14 cellular contexts compared by ENCODE assay signal in genomic region chr11:34653031-34653430, GRCh38. TPM values are rescaled to one million over a fixed set of nuclear protein-coding genes. Genes with fewer than 3 reads are reported as not detected.
DNase-seq lines count a peak whose midpoint lies in the region; ATAC-seq and TF ChIP-seq lines count a peak whose summit lies in the region.
"Had no signal": no experiment of that assay in that cellular context is flagged by ENCODE, and none has a peak within 500 bp of the region (broad histone marks: within the 10 kb centered on the region; RNA-seq: fewer than 3 reads in every experiment).

No MANE protein-coding gene starts in this region.

- TF ChIP-seq CTCF in HCT116 (IDR thresholded peaks at IDR 0.05 in 2 of 3, conservative IDR thresholded peaks at IDR 0.05 in 1 of 3; ENCODE audit: borderline replicate concordance in 1 of 3, insufficient read depth in 1 of 3, low read depth in 2 of 3, low read length in 2 of 3) (no peak), VCaP (conservative IDR thresholded peaks at IDR 0.05) (no peak), smooth muscle cell (IDR thresholded peaks at IDR 0.05; ENCODE audit: borderline replicate concordance, insufficient read depth, poor library complexity, severe bottlenecking) (no peak), GM10248 (IDR thresholded peaks at IDR 0.05; ENCODE audit: control extremely low read depth, extremely low read depth, low read depth, missing control alignments) (no peak)

- H3K4me2 ChIP-seq in HCT116 (ENCODE audit: low read length) (peak overlapping the region; percentile 60), smooth muscle cell (peak overlapping the region; percentile 41)

- peak overlapping the region in 1 of 6 donors; percentile 74 for H3K27ac Mint-ChIP-seq in immature natural killer cell
- H3K27ac Mint-ChIP-seq: activated naive CD8-positive, alpha-beta T cell treated with anti-CD3 and anti-CD28 coated beads, Interleukin-2, amount 10 ng/mL, durations not matched to agents 7 days and 5 days; CD4-positive, alpha-beta T cell had no signal

- H3K4me1 Mint-ChIP-seq in immature natural killer cell: peaks cover 40 to 44% of the 10 kb centered on the region in 2 donors

- no peak for DNase-seq in HCT116 (ENCODE audit: low read depth, low spot score)
- DNase-seq in immature natural killer cell: no peak
- no peak for DNase-seq in smooth muscle cell (lab: John Stamatoyannopoulos, UW; ENCODE audit: unreplicated experiment)
- no peak for DNase-seq in A172 (ENCODE audit: low spot score)
- no peak for DNase-seq in GM10248 (ENCODE audit: extremely low spot score)
- DNase-seq: activated naive CD8-positive, alpha-beta T cell treated with anti-CD3 and anti-CD28 coated beads, Interleukin-2, amount 10 ng/mL, durations not matched to agents 7 days and 5 days; CD4-positive, alpha-beta T cell; NCI-H1417; SHP77; stimulated activated CD4-positive, alpha-beta T cell treated with anti-CD3 and anti-CD28 coated beads, Interleukin-4, amount 100 ng/mL, for 4 hours; stimulated activated naive CD4-positive, alpha-beta T cell treated with Interleukin-2 at 50 U/mL for 16 hours had no signal

- H3K4me3 Mint-ChIP-seq in immature natural killer cell: peak overlapping the region in 3 of 5 donors; percentile 18 to 57 (median 45)
- H3K4me3 Mint-ChIP-seq: activated naive CD8-positive, alpha-beta T cell treated with anti-CD3 and anti-CD28 coated beads, Interleukin-2, amount 10 ng/mL, durations not matched to agents 7 days and 5 days; CD4-positive, alpha-beta T cell had no signal

- H3K9me2 ChIP-seq in HCT116 (ENCODE audit: insufficient read depth): no peaks in the 10 kb centered on the region

- POLR2A ChIA-PET in HCT116 (lab: Charles Lee) (interaction anchor here (1.0 to 2.8 kb wide), 6 partner anchors 9 to 67 kb away, joined by 3 to 12 read pairs (median 8); no protein-coding TSS in a partner anchor), GM10248 (lab: Yijun Ruan, JAX) (no interaction called here)

- H3K36me3 ChIP-seq in HCT116 (ENCODE audit: control insufficient read depth in 1 of 2, insufficient read depth in 2 of 2, low read length in 2 of 2) (peaks cover 0 to 26% of the 10 kb centered on the region in 2 experiments; a peak in 1 of 4 replicates), smooth muscle cell (ENCODE audit: low read depth) (no peaks in the 10 kb centered on the region)

- BruUV-seq in HCT116 (replicated peaks; lab: Mats Ljungman, UMichigan): no TSS peak

- no peak for TF ChIP-seq RAD21 in HCT116 (IDR thresholded peaks at IDR 0.05; ENCODE audit: low read depth)

- TF ChIP-seq POLR2A in HCT116 (IDR thresholded peaks at IDR 0.05; ENCODE audit: borderline replicate concordance, extremely low read depth, insufficient read depth, insufficient read length): no peak

- H3K9me3 ChIP-seq in HCT116 (ENCODE audit: control insufficient read depth in 1 of 2, insufficient read depth in 1 of 2, low read depth in 1 of 2, low read length in 2 of 2) (no peaks in the 10 kb centered on the region), smooth muscle cell (replicated peaks; ENCODE audit: low read depth) (no peaks in the 10 kb centered on the region)

- peak overlapping the region; percentile 57 for H3K9ac ChIP-seq in HCT116 (ENCODE audit: low read length)
- no peak overlapping the region for H3K9ac ChIP-seq in smooth muscle cell (ENCODE audit: low read depth)

- H4K20me1 ChIP-seq in HCT116 (ENCODE audit: insufficient read depth): no peaks in the 10 kb centered on the region
- no peaks in the 10 kb centered on the region for H4K20me1 ChIP-seq in smooth muscle cell (ENCODE audit: low read depth)

- H3K27me3 Mint-ChIP-seq in immature natural killer cell (ENCODE audit: low read depth in 3 of 3): peaks cover 13 to 19% (median 17%) of the 10 kb centered on the region in 3 donors

- no peaks in the 10 kb centered on the region for H3K9me3 Mint-ChIP-seq in immature natural killer cell
- H3K9me3 Mint-ChIP-seq: activated naive CD8-positive, alpha-beta T cell treated with anti-CD3 and anti-CD28 coated beads, Interleukin-2, amount 10 ng/mL, durations not matched to agents 7 days and 5 days; CD4-positive, alpha-beta T cell had no signal

- H3K27ac ChIP-seq in HCT116 (ENCODE audit: low read depth, low read length) (peak overlapping the region; percentile 50), VCaP (peak overlapping the region; percentile 40), smooth muscle cell (ENCODE audit: low read depth) (peak overlapping the region; percentile 89)

- H3F3A ChIP-seq in smooth muscle cell (ENCODE audit: low read depth): no peaks in the 10 kb centered on the region

- H3K79me2 ChIP-seq in HCT116 (ENCODE audit: insufficient read depth, low read length) (no peaks in the 10 kb centered on the region), smooth muscle cell (ENCODE audit: low read depth) (no peaks in the 10 kb centered on the region)

- H3K4me3 ChIP-seq in HCT116 (replicated peaks in 1 of 2; ENCODE audit: low read depth in 1 of 2, low read length in 2 of 2) (no peak overlapping the region), smooth muscle cell (no peak overlapping the region)

- intact Hi-C loops in HCT116 (cut with micrococcal nuclease): loop anchor here (10.0 kb wide), 1 partner anchor 242 kb away; no protein-coding TSS in a partner anchor

- H3K4me1 ChIP-seq in HCT116 (ENCODE audit: control insufficient read depth in 1 of 2, insufficient read depth in 2 of 2, low read length in 2 of 2) (peaks cover 35 to 83% of the 10 kb centered on the region in 2 experiments), smooth muscle cell (ENCODE audit: low read depth) (peaks cover 21% of the 10 kb centered on the region)

- H3K36me3 Mint-ChIP-seq in immature natural killer cell: peaks cover 0 to 7% (median 7%) of the 10 kb centered on the region in 3 donors
- H3K36me3 Mint-ChIP-seq: activated naive CD8-positive, alpha-beta T cell treated with anti-CD3 and anti-CD28 coated beads, Interleukin-2, amount 10 ng/mL, durations not matched to agents 7 days and 5 days had no signal

- H3K27me3 ChIP-seq in HCT116 (ENCODE audit: insufficient read depth, low read length) (no peaks in the 10 kb centered on the region), smooth muscle cell (ENCODE audit: low read depth) (no peaks in the 10 kb centered on the region)

- CTCF ChIA-PET in HCT116 (lab: Charles Lee): interaction anchor here (2.2 kb wide), 1 partner anchor 66 kb away, joined by 10 read pairs; no protein-coding TSS in a partner anchor
- CTCF ChIA-PET in GM10248 (lab: Yijun Ruan, JAX): interaction anchor here (1.0 to 3.8 kb wide), 4 partner anchors 10 to 1481 kb away, joined by 3 to 23 read pairs (median 4); no protein-coding TSS in a partner anchor

- RAD21 ChIA-PET in HCT116 (lab: Charles Lee; ENCODE audit: low non-redundant PET in 1 of 2, low total read pairs in 2 of 2, uncharacterized antibody in 2 of 2, unreplicated experiment in 2 of 2): interaction anchor here (1.1 to 2.8 kb wide), 3 partner anchors 18 to 67 kb away, joined by 3 to 10 read pairs (median 5); no protein-coding TSS in a partner anchor

- ATAC-seq in HCT116 (no peak), HG02840 (IDR thresholded peaks at IDR 0.05; ENCODE audit: low FRiP score, unreplicated experiment) (no peak), HG02642 (IDR thresholded peaks at IDR 0.05; ENCODE audit: poor library complexity, unreplicated experiment) (no peak)

- H2AFZ ChIP-seq in HCT116 (ENCODE audit: low read depth, low read length, poor library complexity, severe bottlenecking): no peak overlapping the region
- no peak overlapping the region for H2AFZ ChIP-seq in smooth muscle cell (ENCODE audit: low read depth)

- WGBS in smooth muscle cell (ENCODE audit: low lambda C conversion rate): 84% methylated on average over 3 of the region's 3 CpGs

TF ChIP-seq in HCT116, 20 proteins besides CTCF, POLR2A, EP300 and RAD21 (continues in another document):
- no peak for TF ChIP-seq FOSL1 (IDR thresholded peaks at IDR 0.05; ENCODE audit: low read depth)
- TF ChIP-seq ATF3 (IDR thresholded peaks at IDR 0.05): no peak
- no peak for TF ChIP-seq JUND (IDR thresholded peaks at IDR 0.05)
- no peak for TF ChIP-seq SP1 (IDR thresholded peaks at IDR 0.05; ENCODE audit: low read depth)
- no peak for TF ChIP-seq SRF (IDR thresholded peaks at IDR 0.05; ENCODE audit: low read depth)
- no peak for TF ChIP-seq ELF1 (IDR thresholded peaks at IDR 0.05; ENCODE audit: borderline replicate concordance, low read depth)
- no peak for TF ChIP-seq EZH2phosphoT487 (IDR thresholded peaks at IDR 0.05; ENCODE audit: borderline replicate concordance)
- TF ChIP-seq ZBTB33 (IDR thresholded peaks at IDR 0.05; ENCODE audit: extremely low read depth, insufficient replicate concordance, low read length): no peak
- TF ChIP-seq ZNF274 (IDR thresholded peaks at IDR 0.05; ENCODE audit: low read depth, low read length): no peak
- no peak for TF ChIP-seq ZFX (IDR thresholded peaks at IDR 0.05)
- no peak for TF ChIP-seq TCF7L2 (IDR thresholded peaks at IDR 0.05; ENCODE audit: borderline replicate concordance, extremely low read depth, insufficient read depth, insufficient read length)
- TF ChIP-seq POLR2AphosphoS5 (IDR thresholded peaks at IDR 0.05; ENCODE audit: low read depth, low read length): no peak
- TF ChIP-seq EZH2 (IDR thresholded peaks at IDR 0.05): no peak
- TF ChIP-seq EGR1 (IDR thresholded peaks at IDR 0.05; ENCODE audit: low read depth): no peak

RNA-seq across cellular contexts. Expression of gene EHF, which starts 32.1 kb away (rescaled TPM):
- total RNA-seq in HCT116 (2021; ENCODE audit: unreplicated experiment) (51.5 TPM), smooth muscle cell (0.63 and 1.7 TPM in 2 replicates)
- polyA plus RNA-seq in HCT116 (2012): 58.5 and 60.4 TPM in 2 replicates
- polyA plus RNA-seq in immature natural killer cell (not detected), smooth muscle cell (0.63 and 1.0 TPM in 2 replicates)
- 0.14 TPM in 1 of 2 replicates, not detected in the other for total RNA-seq in A172 (2014; rRNA removed; shearing (Covaris generic))
- total RNA-seq: activated naive CD8-positive, alpha-beta T cell treated with anti-CD3 and anti-CD28 coated beads, Interleukin-2, amount 10 ng/mL, durations not matched to agents 7 days and 5 days; CD4-positive, alpha-beta T cell had no signal

Comparison
In these comparisons a context has a peak if more than half of its experiments do, and no peak if none do; other contexts are left out.
1. RNA of gene EHF, which starts 32.1 kb away (total RNA-seq): 51.5 TPM in HCT116 (single experiment); 0.63 to 1.7 TPM in smooth muscle cell and 0.14 TPM in A172; every median in the first group is over 10 times any median in the second.
2. Peak in every context shown above with its lines, with median percentiles within 50 percentile points of each other: H3K27ac ChIP-seq.